13 cellular contexts compared by ENCODE assay signal in genomic region chr7:25578991-25579687, GRCh38.
DNase-seq lines count a peak whose midpoint lies in the region; TF ChIP-seq lines count a peak whose summit lies in the region.
"Had no signal": no experiment of that assay in that cellular context is flagged by ENCODE, and none has a peak within 500 bp of the region (broad histone marks: within the 10 kb centered on the region; RNA-seq: fewer than 3 reads in every experiment).

No MANE protein-coding gene starts in this region.

- H4K20me1 ChIP-seq in KMS-11 (ENCODE audit: insufficient read depth) = no peaks in the 10 kb centered on the region

- peaks cover 33% of the 10 kb centered on the region for H3K4me1 Mint-ChIP-seq in nephron
- peaks cover 1% of the 10 kb centered on the region for H3K4me1 Mint-ChIP-seq in progenitor cell of endocrine pancreas (ENCODE audit: low read depth)
- H3K4me1 Mint-ChIP-seq: CD14-positive monocyte had no signal

- no peaks in the 10 kb centered on the region for H3K9me3 ChIP-seq in uterus

- H3K9me3 Mint-ChIP-seq in nephron = no peaks in the 10 kb centered on the region
- H3K9me3 Mint-ChIP-seq in progenitor cell of endocrine pancreas (ENCODE audit: low read depth) = no peaks in the 10 kb centered on the region
- H3K9me3 Mint-ChIP-seq: CD14-positive monocyte had no signal

- H3K4me3 Mint-ChIP-seq in nephron = no peak overlapping the region
- H3K4me3 Mint-ChIP-seq in progenitor cell of endocrine pancreas (ENCODE audit: low read depth) = no peak overlapping the region
- H3K4me3 Mint-ChIP-seq: CD14-positive monocyte had no signal

- no peak overlapping the region for H3K9ac ChIP-seq in KMS-11

- H3K27me3 ChIP-seq in KMS-11 (ENCODE audit: insufficient read depth, low read depth) (no peaks in the 10 kb centered on the region), uterus (no peaks in the 10 kb centered on the region)

- DNase-seq in SK-N-DZ (ENCODE audit: low spot score) (peak; percentile 65), erythroblast (lab: John Stamatoyannopoulos, UW) (peak; percentile 18 to 42), NCI-H524 (lab: John Stamatoyannopoulos, UW) (no peak), uterus (no peak), progenitor cell of endocrine pancreas (ENCODE audit: low spot score, unreplicated experiment) (no peak)
- no peak for DNase-seq in activated CD8-positive, alpha-beta memory T cell treated with anti-CD3 and anti-CD28 coated beads, Interleukin-2, amount 50 U/mL, for 48 hours
- DNase-seq: DMS153, KBM-7, NCI-H1694, NCI-H69 had no signal

- H3K79me2 ChIP-seq in KMS-11 (ENCODE audit: insufficient read depth, low read depth) = no peaks in the 10 kb centered on the region

- intact Hi-C loops in uterus (cut with DNase I; ENCODE audit: low total_unique reads) = no loop called here

- TF ChIP-seq POLR2A in erythroblast (IDR thresholded peaks at IDR 0.05; ENCODE audit: low read length) (no peak), uterus (IDR thresholded peaks at IDR 0.05) (no peak)

- H3K27ac ChIP-seq in KMS-11 = peak overlapping the region; percentile 29; the same call in 1 of the 2 replicates
- H3K27ac ChIP-seq in uterus = no peak overlapping the region

- peak overlapping the region in 2 of 3 experiments; percentile 40 to 66 for H3K27ac Mint-ChIP-seq in nephron
- no peak overlapping the region for H3K27ac Mint-ChIP-seq in progenitor cell of endocrine pancreas
- H3K27ac Mint-ChIP-seq: CD14-positive monocyte had no signal

- H3K27me3 Mint-ChIP-seq in nephron (ENCODE audit: low read depth) (peaks cover 4% of the 10 kb centered on the region), progenitor cell of endocrine pancreas (peaks cover 2% of the 10 kb centered on the region)

- no peak for TF ChIP-seq CTCF in KMS-11 (conservative IDR thresholded peaks at IDR 0.05; ENCODE audit: low read depth, low read length)
- no peak for TF ChIP-seq CTCF in nephron (IDR thresholded peaks at IDR 0.05; ENCODE audit: unreplicated experiment in 3 of 3)
- TF ChIP-seq CTCF in uterus (IDR thresholded peaks at IDR 0.05) = no peak
- TF ChIP-seq CTCF in progenitor cell of endocrine pancreas (IDR thresholded peaks at IDR 0.05; ENCODE audit: unreplicated experiment) = no peak

- H3K4me1 ChIP-seq in KMS-11 (ENCODE audit: low read depth, poor library complexity, severe bottlenecking) (peaks cover 25% of the 10 kb centered on the region), uterus (no peaks in the 10 kb centered on the region)

- peak overlapping the region; percentile 40; the same call in 1 of the 2 replicates for H2AFZ ChIP-seq in KMS-11 (ENCODE audit: low read depth)

- no peaks in the 10 kb centered on the region for H3K36me3 ChIP-seq in KMS-11 (ENCODE audit: insufficient read depth)
- H3K36me3 ChIP-seq in uterus = no peaks in the 10 kb centered on the region

- no peaks in the 10 kb centered on the region for H3K36me3 Mint-ChIP-seq in nephron (ENCODE audit: low read depth)
- H3K36me3 Mint-ChIP-seq in progenitor cell of endocrine pancreas (ENCODE audit: insufficient read depth) = no peaks in the 10 kb centered on the region
- H3K36me3 Mint-ChIP-seq: CD14-positive monocyte had no signal

- peak overlapping the region; percentile 46; the same call in 1 of the 2 replicates for H3K4me2 ChIP-seq in KMS-11

- H3K4me3 ChIP-seq in KMS-11 (IDR thresholded peaks at IDR 0.05; ENCODE audit: insufficient read depth, low read depth, low read length) (no peak overlapping the region), uterus (no peak overlapping the region)

Comparison
In these comparisons a context has a peak if more than half of its experiments do, and no peak if none do; other contexts are left out.
1. DNase-seq: peak in SK-N-DZ (single experiment) and erythroblast (2 of 2); none in NCI-H524 (0 of 2), activated CD8-positive, alpha-beta memory T cell treated with anti-CD3 and anti-CD28 coated beads, Interleukin-2, amount 50 U/mL, for 48 hours (single experiment), uterus (0 of 2) and progenitor cell of endocrine pancreas (single experiment).